ENCODE assay signal across 15 cellular contexts in genomic region chr3:66692751-66693140, GRCh38.
DNase-seq lines count a peak whose midpoint lies in the region; ATAC-seq and TF ChIP-seq lines count a peak whose summit lies in the region.
"Had no signal": no experiment of that assay in that cellular context is flagged by ENCODE, and none has a peak within 500 bp of the region (broad histone marks: within the 10 kb centered on the region; RNA-seq: fewer than 3 reads in every experiment).

No MANE protein-coding gene starts in this region.

- H3K9me3 Mint-ChIP-seq in endothelial cell (ENCODE audit: unreplicated experiment) (no peaks in the 10 kb centered on the region), neural progenitor cell (peaks cover 2% of the 10 kb centered on the region)

- peaks cover 11% of the 10 kb centered on the region for H3F3A ChIP-seq in neural progenitor cell (ENCODE audit: low read depth)

- H4K20me1 ChIP-seq in neural progenitor cell (ENCODE audit: low read depth), result no peaks in the 10 kb centered on the region
- H4K20me1 ChIP-seq: BLaER1 treated with 17β-estradiol and CSF1 and Interleukin-3, amounts not matched to agents 10 nM and 100 nM had no signal

- no peaks in the 10 kb centered on the region for H3K79me2 ChIP-seq in neural progenitor cell (ENCODE audit: low read depth)

- H3K27me3 Mint-ChIP-seq in endothelial cell (ENCODE audit: unreplicated experiment) (peaks cover 4% of the 10 kb centered on the region), neural progenitor cell (ENCODE audit: insufficient read depth, low read depth) (no peaks in the 10 kb centered on the region)

- TF ChIP-seq CTCF in endothelial cell (IDR thresholded peaks at IDR 0.05; ENCODE audit: unreplicated experiment) (no peak), neural progenitor cell (IDR thresholded peaks at IDR 0.05) (no peak), brain microvascular endothelial cell (IDR thresholded peaks at IDR 0.05; ENCODE audit: low read depth, low read length, missing control alignments) (no peak)

- peaks cover 20% of the 10 kb centered on the region for H3K4me1 ChIP-seq in SJCRH30
- peaks cover 13% of the 10 kb centered on the region for H3K4me1 ChIP-seq in neural progenitor cell
- H3K4me1 ChIP-seq in stomach smooth muscle (ENCODE audit: control insufficient read depth, insufficient read depth, low read length), result peaks cover 27% of the 10 kb centered on the region
- H3K4me1 ChIP-seq: BLaER1 treated with 17β-estradiol and CSF1 and Interleukin-3, amounts not matched to agents 10 nM and 100 nM had no signal

- H3K27ac ChIP-seq in SJCRH30 (peak overlapping the region; percentile 98), neural progenitor cell (no peak overlapping the region), stomach smooth muscle (ENCODE audit: low read length) (peak overlapping the region; percentile 74), brain microvascular endothelial cell (no peak overlapping the region)
- H3K27ac ChIP-seq: BLaER1 treated with 17β-estradiol and CSF1 and Interleukin-3, amounts not matched to agents 10 nM and 100 nM had no signal

- H3K27me3 ChIP-seq in SJCRH30 (no peaks in the 10 kb centered on the region), neural progenitor cell (no peaks in the 10 kb centered on the region), stomach smooth muscle (ENCODE audit: control insufficient read depth in 1 of 2, insufficient read depth in 2 of 2, low read length in 2 of 2) (no peaks in the 10 kb centered on the region), brain microvascular endothelial cell (replicated peaks) (no peaks in the 10 kb centered on the region)
- H3K27me3 ChIP-seq: BLaER1 treated with 17β-estradiol and CSF1 and Interleukin-3, amounts not matched to agents 10 nM and 100 nM; MG63 had no signal

- H3K4me3 Mint-ChIP-seq in endothelial cell (ENCODE audit: unreplicated experiment) (no peak overlapping the region), neural progenitor cell (no peak overlapping the region)

- H3K27ac Mint-ChIP-seq in endothelial cell (ENCODE audit: unreplicated experiment) (peak overlapping the region; percentile 10), neural progenitor cell (peak overlapping the region; percentile 17)

- H2AFZ ChIP-seq in neural progenitor cell (replicated peaks), result peak overlapping the region; percentile 100

- no peak for ATAC-seq in GM18870 (IDR thresholded peaks at IDR 0.05; ENCODE audit: unreplicated experiment)

- H3K9ac ChIP-seq in neural progenitor cell (no peak overlapping the region), stomach smooth muscle (ENCODE audit: low read length in 2 of 2) (no peak overlapping the region)
- H3K9ac ChIP-seq: BLaER1 treated with 17β-estradiol and CSF1 and Interleukin-3, amounts not matched to agents 10 nM and 100 nM had no signal

- H3K4me3 ChIP-seq in SJCRH30 (no peak overlapping the region), neural progenitor cell (no peak overlapping the region), stomach smooth muscle (ENCODE audit: low read length in 2 of 2) (no peak overlapping the region), brain microvascular endothelial cell (ENCODE audit: low read depth, low read length) (no peak overlapping the region)
- H3K4me3 ChIP-seq: BLaER1 treated with 17β-estradiol and CSF1 and Interleukin-3, amounts not matched to agents 10 nM and 100 nM; MG63 had no signal

- H3K9me3 ChIP-seq in SJCRH30 (replicated peaks), result no peaks in the 10 kb centered on the region
- no peaks in the 10 kb centered on the region for H3K9me3 ChIP-seq in neural progenitor cell (ENCODE audit: low read depth)
- no peaks in the 10 kb centered on the region for H3K9me3 ChIP-seq in stomach smooth muscle (ENCODE audit: control insufficient read depth in 2 of 2, low read length in 2 of 2)
- H3K9me3 ChIP-seq: BLaER1 treated with 17β-estradiol and CSF1 and Interleukin-3, amounts not matched to agents 10 nM and 100 nM; MG63 had no signal

- DNase-seq in SJCRH30, result peak; percentile 27 to 54
- DNase-seq in endothelial cell (ENCODE audit: low spot score), result no peak
- DNase-seq in neural progenitor cell (ENCODE audit: low spot score), result no peak
- no peak for DNase-seq in brain microvascular endothelial cell
- no peak for DNase-seq in NCI-H82 (lab: John Stamatoyannopoulos, UW)
- DNase-seq in NK-92 (lab: John Stamatoyannopoulos, UW; ENCODE audit: unreplicated experiment), result no peak
- DNase-seq: GDM1, Karpas-422, MG63, NCI-H1092, NCI-H146, NCI-H748 treated with DMSO at 0.1 percent for 48 hours had no signal

- in situ Hi-C loops in brain microvascular endothelial cell (cut with HindIII; ENCODE audit: low pct_ligation_motif_present, low sequenced_read_pairs), result no loop called here

- H3K4me1 Mint-ChIP-seq in endothelial cell (ENCODE audit: unreplicated experiment) (peaks cover 8% of the 10 kb centered on the region), neural progenitor cell (peaks cover 15% of the 10 kb centered on the region)

- H3K36me3 ChIP-seq in SJCRH30 (no peaks in the 10 kb centered on the region), neural progenitor cell (no peaks in the 10 kb centered on the region), stomach smooth muscle (ENCODE audit: control insufficient read depth in 2 of 2, insufficient read depth in 2 of 2, low read length in 2 of 2) (no peaks in the 10 kb centered on the region), brain microvascular endothelial cell (replicated peaks) (no peaks in the 10 kb centered on the region)
- H3K36me3 ChIP-seq: BLaER1 treated with 17β-estradiol and CSF1 and Interleukin-3, amounts not matched to agents 10 nM and 100 nM; MG63 had no signal

- H3K4me2 ChIP-seq in neural progenitor cell, result no peak overlapping the region
- H3K4me2 ChIP-seq: BLaER1 treated with 17β-estradiol and CSF1 and Interleukin-3, amounts not matched to agents 10 nM and 100 nM had no signal

- no peaks in the 10 kb centered on the region for H3K36me3 Mint-ChIP-seq in endothelial cell (ENCODE audit: low read depth, unreplicated experiment)
- H3K36me3 Mint-ChIP-seq in neural progenitor cell, result no peaks in the 10 kb centered on the region

Comparison
In these comparisons a context has a peak if more than half of its experiments do, and no peak if none do; other contexts are left out.
1. DNase-seq: peak in SJCRH30 (2 of 2); none in endothelial cell (single experiment), neural progenitor cell (single experiment), brain microvascular endothelial cell (single experiment), NCI-H82 (single experiment) and NK-92 (single experiment).
2. H3K27ac ChIP-seq: peak in SJCRH30 (single experiment) and stomach smooth muscle (single experiment); none in neural progenitor cell (single experiment) and brain microvascular endothelial cell (single experiment).